In genomic region chr3:58332575-58333179, GRCh38 we compare ENCODE assay signal across 8 cellular contexts. TPM values are rescaled to one million over a fixed set of nuclear protein-coding genes. Genes with fewer than 3 reads are reported as not detected.
DNase-seq lines count a peak whose midpoint lies in the region; ATAC-seq, FAIRE-seq and TF ChIP-seq lines count a peak whose summit lies in the region.

PXK (plus strand) TSS chr3:58332892; CDS start chr3:58332989, 97 bp downstream.

- no peak for FAIRE-seq in A549 (lab: Jason Lieb, UNC)
- peak; percentile 39 for FAIRE-seq in GM18507 (lab: Jason Lieb, UNC)

- TF ChIP-seq EP300 in A549 (IDR thresholded peaks at IDR 0.05) = no peak

- DNase-seq in A549 (ENCODE audit: low read depth in 1 of 2, low spot score in 1 of 2) (peak; percentile 42 to 57), GM18507 (ENCODE audit: extremely low spot score, insufficient read length, low read depth) (peak; percentile 58), NCI-H748 treated with DMSO at 0.1 percent for 48 hours (lab: John Stamatoyannopoulos, UW) (peak; percentile 2), lung microvascular endothelial cell (ENCODE audit: low read depth in 2 of 2) (peak; percentile 83 to 88)
- DNase-seq in activated CD8-positive, alpha-beta memory T cell treated with anti-CD3 and anti-CD28 coated beads for 4 hours (ENCODE audit: low read depth in 2 of 2) = peak; percentile 47 to 55
- DNase-seq in effector CD8-positive, alpha-beta T cell (lab: John Stamatoyannopoulos, UW) = peak; percentile 53
- peak; percentile 58 to 70 (median 62) for DNase-seq in stimulated activated CD4-positive, alpha-beta T cell treated with anti-CD3 and anti-CD28 coated beads, TNF-alpha, amount 100 ng/mL, for 4 hours (ENCODE audit: low read depth in 3 of 3)

- peak within 1 kb of the TSS; percentile 65 to 96 for H3K27ac ChIP-seq in A549

- H3K4me3 ChIP-seq in A549 = peak within 1 kb of the TSS; percentile 80

- H3K4me2 ChIP-seq in A549 = peak within 1 kb of the TSS; percentile 87

- H3K4me1 ChIP-seq in A549 = peaks cover 24% of the 10 kb centered on the region

- ATAC-seq in A549 = peak; percentile 94
- peak; percentile 76 for ATAC-seq in HG02970 (IDR thresholded peaks at IDR 0.05; ENCODE audit: low FRiP score, unreplicated experiment)

- POLR2A ChIA-PET in A549 (lab: Yijun Ruan, JAX) = no interaction called here

- TF ChIP-seq CTCF in A549 (IDR thresholded peaks at IDR 0.05) = 0 out of 3 replicates have a peak, but pooled peaks have one; percentile 8

- peak; percentile 23; the same call in 1 of the 2 replicates for TF ChIP-seq POLR2A in A549 (IDR thresholded peaks at IDR 0.05; ENCODE audit: low read length)

- 0% methylated on average over 3 of the region's 76 CpGs for WGBS in A549 (ENCODE audit: missing lambda C conversion rate)

- TF ChIP-seq RAD21 in A549 (conservative IDR thresholded peaks at IDR 0.05 in 1 of 2, IDR thresholded peaks at IDR 0.05 in 1 of 2) = no peak; a peak in 2 of 5 replicates

- H3K9me3 ChIP-seq in A549 = no peaks in the 10 kb centered on the region

- CTCF ChIA-PET in A549 (lab: Yijun Ruan, JAX) = interaction anchor here (0.6 to 2.4 kb wide), 4 partner anchors 12 to 90 kb away, joined by 3 to 8 read pairs (median 4); partner anchors contain the start of genes HTD2 and RPP14

TF ChIP-seq in A549, 52 proteins besides CTCF, POLR2A, EP300 and RAD21:
- TF ChIP-seq JUN (IDR thresholded peaks at IDR 0.05) (peak in 1 of 2 experiments; percentile 69; a peak in 3 of 5 replicates), PBX3 (IDR thresholded peaks at IDR 0.05) (peak; percentile 63; the same call in 1 of the 2 replicates), ELK1 (IDR thresholded peaks at IDR 0.05; ENCODE audit: low read depth, low read length) (no peak), E2F6 (IDR thresholded peaks at IDR 0.05; ENCODE audit: borderline replicate concordance, low read depth) (peak; percentile 20; the same call in 1 of the 2 replicates), FOXS1 (CRISPR knock-in tag; IDR thresholded peaks at IDR 0.05) (no peak), RFX5 (IDR thresholded peaks at IDR 0.05) (no peak), SMC3 (IDR thresholded peaks at IDR 0.05) (peak; percentile 29; the same call in 2 of the 3 replicates), MAX (IDR thresholded peaks at IDR 0.05) (peak; percentile 84), CBX2 (IDR thresholded peaks at IDR 0.05; ENCODE audit: borderline replicate concordance, low read depth) (no peak)

RNA-seq across cellular contexts. Expression of gene PXK, which starts in this region (rescaled TPM):
- polyA plus RNA-seq in A549 (2011; rRNA removed) (10.4 and 10.5 TPM in 2 replicates), A549 (2017; fragmentation: RNase III; extraction: RNeasy Plus Mini Kit Qiagen cat#74134 plus additional on column Dnase treatment) (4.1 to 4.6 TPM (median 4.4 TPM) in 3 replicates)
- 3.2 and 3.8 TPM in 2 replicates for polyA plus RNA-seq in A549 (2012; cell fraction: cytosol; rRNA removed)
- polyA plus RNA-seq in A549 (2012; cell fraction: nucleus; rRNA removed) = 2.7 TPM in 2 replicates
- polyA minus RNA-seq in A549 (2011; rRNA and poly(A)+ RNA removed) = 6.7 and 7.7 TPM in 2 replicates
- 13.7 and 16.1 TPM in 2 replicates for total RNA-seq in lung microvascular endothelial cell

Comparison
In these comparisons a context has a peak if more than half of its experiments do, and no peak if none do; other contexts are left out.
1. Peak in every context shown above with its lines: DNase-seq, ATAC-seq, H3K4me3 ChIP-seq and H3K27ac ChIP-seq.
2. DNase-seq: peak in every context shown above with its lines; median percentile 86 in lung microvascular endothelial cell; 62 in stimulated activated CD4-positive, alpha-beta T cell treated with anti-CD3 and anti-CD28 coated beads, TNF-alpha, amount 100 ng/mL, for 4 hours; 58 in GM18507; 53 in effector CD8-positive, alpha-beta T cell; 51 in activated CD8-positive, alpha-beta memory T cell treated with anti-CD3 and anti-CD28 coated beads for 4 hours; 50 in A549; 2 in NCI-H748 treated with DMSO at 0.1 percent for 48 hours.